8 cellular contexts compared by ENCODE assay signal in the genomic region with DNA sequence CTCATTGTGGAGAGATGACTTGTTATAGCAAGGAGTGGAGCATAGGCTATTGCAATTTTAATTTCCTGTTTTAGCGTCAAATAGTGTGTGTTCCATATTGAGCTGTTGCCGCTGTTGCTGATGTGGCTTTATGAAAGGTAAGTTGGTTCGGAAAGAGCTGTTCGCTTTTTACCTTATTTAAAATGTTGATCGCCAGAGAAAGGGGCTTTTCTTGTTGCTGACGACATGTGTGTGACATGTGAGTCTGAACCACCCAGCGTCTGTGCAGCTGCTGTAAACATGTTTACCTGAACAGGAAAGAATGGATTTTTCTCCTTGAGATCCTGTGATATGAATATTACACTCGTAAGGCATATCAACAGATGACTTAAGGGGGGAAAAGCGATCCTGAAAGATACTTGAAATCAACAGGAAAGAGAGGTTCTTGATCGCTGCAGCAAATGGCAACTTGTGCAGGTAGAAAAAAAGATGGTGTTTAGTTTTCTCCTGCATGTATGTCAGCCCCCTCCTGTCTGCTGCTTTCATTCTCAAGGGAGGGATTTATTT.
A peak's percentile ranks its signal among the peaks of the same experiment; 100 is the strongest.
DNase-seq lines count a peak whose midpoint lies in the region; TF ChIP-seq lines count a peak whose summit lies in the region.

No MANE protein-coding gene starts in this region.

- peaks cover 92% of the 10 kb centered on the region for H3K79me2 ChIP-seq in OCI-LY3 (ENCODE audit: low read length)

- DNase-seq in NCI-H1092 treated with DMSO at 0.1 percent for 48 hours (lab: John Stamatoyannopoulos, UW) = peak; percentile 36
- no peak for DNase-seq in NCI-H1092 (lab: John Stamatoyannopoulos, UW)
- DNase-seq in caudate nucleus (lab: John Stamatoyannopoulos, UW) = peak in 18 of 61 donors; percentile 0 to 53 (median 10)
- DNase-seq in OCI-M1 (lab: John Stamatoyannopoulos, UW) = no peak
- DNase-seq in DMS114 treated with DMSO at 0.1 percent for 48 hours (lab: John Stamatoyannopoulos, UW; ENCODE audit: unreplicated experiment) = no peak
- DNase-seq in epidermal melanocyte (ENCODE audit: insufficient read length, low spot score) = no peak

- H3K36me3 ChIP-seq in OCI-LY3 (replicated peaks; ENCODE audit: low read depth, low read length) (peaks cover 5% of the 10 kb centered on the region), muscle layer of duodenum (ENCODE audit: control insufficient read depth in 1 of 2, insufficient read depth in 2 of 2, low read length in 2 of 2) (no peaks in the 10 kb centered on the region)

- peaks cover 55% of the 10 kb centered on the region for H4K20me1 ChIP-seq in OCI-LY3 (ENCODE audit: insufficient read depth, low read length)

- H2AFZ ChIP-seq in OCI-LY3 (ENCODE audit: low read depth, low read length) = no peak overlapping the region

- H3K9me3 ChIP-seq in OCI-LY3 (ENCODE audit: insufficient read depth, low read length) = no peaks in the 10 kb centered on the region
- no peaks in the 10 kb centered on the region for H3K9me3 ChIP-seq in muscle layer of duodenum (ENCODE audit: control insufficient read depth in 1 of 2, low read length in 2 of 2)

- H3K27me3 ChIP-seq in OCI-LY3 (ENCODE audit: low read depth, low read length) (no peaks in the 10 kb centered on the region), muscle layer of duodenum (ENCODE audit: low read depth, low read length) (no peaks in the 10 kb centered on the region)

- peak overlapping the region; percentile 96 for H3K27ac ChIP-seq in OCI-LY3 (ENCODE audit: low read length)
- H3K27ac ChIP-seq in caudate nucleus (ENCODE audit: low read depth, low read length) = peak overlapping the region; percentile 69
- peak overlapping the region; percentile 85 for H3K27ac ChIP-seq in muscle layer of duodenum (ENCODE audit: low read length)

- peak overlapping the region; percentile 97 for H3K4me2 ChIP-seq in OCI-LY3 (ENCODE audit: low read length)

- H3K4me1 ChIP-seq in OCI-LY3 (ENCODE audit: low read length) = peaks cover 31% of the 10 kb centered on the region
- H3K4me1 ChIP-seq in muscle layer of duodenum (ENCODE audit: control insufficient read depth in 1 of 2, insufficient read depth in 2 of 2, low read length in 2 of 2) = peaks cover 0 to 27% of the 10 kb centered on the region in 2 donors

- no peak for TF ChIP-seq CTCF in OCI-LY3 (IDR thresholded peaks at IDR 0.05; ENCODE audit: low read depth, low read length)

- peak overlapping the region; percentile 97 for H3K4me3 ChIP-seq in OCI-LY3 (ENCODE audit: low read length)
- peak overlapping the region; percentile 90 to 96 for H3K4me3 ChIP-seq in muscle layer of duodenum (ENCODE audit: low read depth in 1 of 2, low read length in 2 of 2)

- peak overlapping the region; percentile 96 for H3K9ac ChIP-seq in OCI-LY3 (ENCODE audit: low read length)
